ENCODE assay signal across 15 cellular contexts in the genomic region with DNA sequence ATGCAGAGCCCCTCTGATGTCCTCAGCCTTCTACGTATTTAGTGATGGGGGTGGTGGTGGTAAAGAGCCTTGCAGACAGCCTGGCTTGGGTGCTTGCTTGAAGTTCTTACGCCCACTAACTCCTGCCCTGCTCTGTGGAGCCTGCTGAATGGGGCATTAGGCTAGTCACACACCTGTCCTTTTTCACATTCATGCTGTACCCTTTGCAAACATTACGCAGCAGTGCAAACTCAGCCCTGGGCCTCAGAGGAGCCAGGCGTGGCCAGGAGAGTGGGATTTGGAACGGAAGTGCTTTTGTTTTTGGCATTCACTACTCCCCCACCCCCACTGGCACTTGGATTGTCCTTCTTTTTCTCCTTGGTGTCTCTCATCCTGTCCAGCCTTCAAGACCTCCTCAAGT. TPM values are rescaled to one million over a fixed set of nuclear protein-coding genes. Genes with fewer than 3 reads are reported as not detected.
DNase-seq lines count a peak whose midpoint lies in the region; ATAC-seq and TF ChIP-seq lines count a peak whose summit lies in the region.
"Had no signal": no experiment of that assay in that cellular context is flagged by ENCODE, and none has a peak within 500 bp of the region (broad histone marks: within the 10 kb centered on the region; RNA-seq: fewer than 3 reads in every experiment).

No MANE protein-coding gene starts in this region.

- H3K36me3 ChIP-seq in left ventricle myocardium inferior, result peaks cover 64% of the 10 kb centered on the region
- H3K36me3 ChIP-seq: BLaER1 treated with 17β-estradiol and CSF1 and Interleukin-3, amounts not matched to agents 10 nM and 100 nM had no signal

- no peak for TF ChIP-seq POLR2A in NB4 (IDR thresholded peaks at IDR 0.05; ENCODE audit: extremely low read depth, insufficient read length)

- H3K4me3 ChIP-seq in NB4 (ENCODE audit: low read depth, low read length) (peak overlapping the region; percentile 61), left ventricle myocardium inferior (peak overlapping the region; percentile 7)
- H3K4me3 ChIP-seq: BLaER1 treated with 17β-estradiol and CSF1 and Interleukin-3, amounts not matched to agents 10 nM and 100 nM had no signal

- intact Hi-C loops in left ventricle myocardium inferior (cut with micrococcal nuclease), result no loop called here

- H3K4me3 Mint-ChIP-seq in stimulated activated effector memory CD8-positive, alpha-beta T cell treated with anti-CD3 and anti-CD28 coated beads, Interleukin-12 subunit alpha, Interleukin-12 subunit beta, amount 100 ng/mL, for 72 hours, result peak overlapping the region; percentile 51
- H3K4me3 Mint-ChIP-seq: naive B cell had no signal

- peaks cover 100% of the 10 kb centered on the region for H3K4me1 Mint-ChIP-seq in stimulated activated effector memory CD8-positive, alpha-beta T cell treated with anti-CD3 and anti-CD28 coated beads, Interleukin-12 subunit alpha, Interleukin-12 subunit beta, amount 100 ng/mL, for 72 hours

- DNase-seq in NB4 (ENCODE audit: low read depth), result no peak
- DNase-seq in NCI-H748 (lab: John Stamatoyannopoulos, UW; ENCODE audit: unreplicated experiment), result peak; percentile 95
- DNase-seq in left ventricle myocardium inferior, result no peak
- DNase-seq in stimulated activated effector memory CD8-positive, alpha-beta T cell treated with anti-CD3 and anti-CD28 coated beads, Interleukin-12 subunit alpha, Interleukin-12 subunit beta, amount 100 ng/mL, for 72 hours (ENCODE audit: low spot score in 2 of 2), result no peak
- no peak for DNase-seq in NCI-H1436 treated with DMSO at 0.1 percent for 48 hours (lab: John Stamatoyannopoulos, UW)
- DNase-seq in NCI-H1105 (lab: John Stamatoyannopoulos, UW), result no peak
- DNase-seq: activated CD4-positive, CD25-positive, alpha-beta regulatory T cell; effector memory CD8-positive, alpha-beta T cell; islet precursor cell; MV-4-11; naive B cell had no signal

- H3K27me3 ChIP-seq in left ventricle myocardium inferior (ENCODE audit: low read depth), result no peaks in the 10 kb centered on the region

- peak overlapping the region; percentile 79 for H3K27ac Mint-ChIP-seq in stimulated activated effector memory CD8-positive, alpha-beta T cell treated with anti-CD3 and anti-CD28 coated beads, Interleukin-12 subunit alpha, Interleukin-12 subunit beta, amount 100 ng/mL, for 72 hours

- no peak for ATAC-seq in stimulated activated effector memory CD8-positive, alpha-beta T cell treated with anti-CD3 and anti-CD28 coated beads, Interleukin-12 subunit alpha, Interleukin-12 subunit beta, amount 100 ng/mL, for 72 hours
- ATAC-seq in HG02678 (IDR thresholded peaks at IDR 0.05; ENCODE audit: unreplicated experiment), result no peak
- ATAC-seq in HG03196 (IDR thresholded peaks at IDR 0.05; ENCODE audit: unreplicated experiment), result no peak
- ATAC-seq: effector memory CD8-positive, alpha-beta T cell had no signal

- no peaks in the 10 kb centered on the region for H3K9me3 Mint-ChIP-seq in stimulated activated effector memory CD8-positive, alpha-beta T cell treated with anti-CD3 and anti-CD28 coated beads, Interleukin-12 subunit alpha, Interleukin-12 subunit beta, amount 100 ng/mL, for 72 hours
- H3K9me3 Mint-ChIP-seq: effector memory CD8-positive, alpha-beta T cell; naive B cell had no signal

- H3K9me3 ChIP-seq in left ventricle myocardium inferior (replicated peaks), result no peaks in the 10 kb centered on the region
- H3K9me3 ChIP-seq: BLaER1 treated with 17β-estradiol and CSF1 and Interleukin-3, amounts not matched to agents 10 nM and 100 nM had no signal

- H3K4me1 ChIP-seq in left ventricle myocardium inferior, result peaks cover 100% of the 10 kb centered on the region

- H3K27ac ChIP-seq in left ventricle myocardium inferior (replicated peaks), result peak overlapping the region; percentile 90
- H3K27ac ChIP-seq: BLaER1 treated with 17β-estradiol and CSF1 and Interleukin-3, amounts not matched to agents 10 nM and 100 nM had no signal

- peaks cover 61% of the 10 kb centered on the region for H3K36me3 Mint-ChIP-seq in stimulated activated effector memory CD8-positive, alpha-beta T cell treated with anti-CD3 and anti-CD28 coated beads, Interleukin-12 subunit alpha, Interleukin-12 subunit beta, amount 100 ng/mL, for 72 hours

- no peak for TF ChIP-seq CTCF in NB4 (IDR thresholded peaks at IDR 0.05; ENCODE audit: low read depth, low read length)
- TF ChIP-seq CTCF in left ventricle myocardium inferior (IDR thresholded peaks at IDR 0.05; ENCODE audit: borderline replicate concordance), result no peak

RNA-seq across cellular contexts. Expression of gene ZBTB16, which starts 26.5 kb away (rescaled TPM):
- total RNA-seq in left ventricle myocardium inferior, result 64.5 TPM
- total RNA-seq: HT-29 had no signal
